In the genomic region with DNA sequence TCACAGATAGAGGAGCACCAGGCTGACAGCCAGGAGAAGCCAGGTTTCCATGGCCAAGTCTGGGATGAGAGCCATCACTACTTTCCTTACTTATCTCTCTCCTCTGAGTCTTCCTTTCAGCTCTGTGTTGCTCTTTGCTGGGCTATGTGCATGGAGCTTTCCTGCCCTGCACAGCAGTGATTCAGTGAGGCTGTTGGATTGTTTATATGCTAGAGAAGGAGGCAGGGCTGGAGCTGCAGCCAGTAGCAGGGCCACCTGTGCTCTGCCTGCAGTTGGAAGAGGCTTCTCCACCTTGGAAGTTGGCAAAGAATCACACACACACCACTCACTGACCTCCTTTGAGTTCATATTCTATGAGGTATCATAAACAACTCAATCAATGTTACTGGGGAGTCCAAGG, we compare ENCODE assay signal across 21 cellular contexts. TPM values are rescaled to one million over a fixed set of nuclear protein-coding genes. Genes with fewer than 3 reads are reported as not detected.
"Had no signal": no experiment of that assay in that cellular context is flagged by ENCODE, and none has a peak within 500 bp of the region (broad histone marks: within the 10 kb centered on the region; RNA-seq: fewer than 3 reads in every experiment).

A gene (minus strand): TSS at position 178 of the 400 bp plus-strand sequence. CDS start 103 bp downstream, at position 75.

- H3K9me3 ChIP-seq: esophagus squamous epithelium, thoracic aorta, uterus had no signal

- DNase-seq: activated CD4-positive, alpha-beta T cell treated with anti-CD3 and anti-CD28 coated beads for 1 hour; activated CD8-positive, alpha-beta memory T cell treated with anti-CD3 and anti-CD28 coated beads for 24 hours; activated gamma-delta T cell; effector memory CD4-positive, alpha-beta T cell; esophagus squamous epithelium; hippocampal formation; left ventricle myocardium superior; naive thymus-derived CD4-positive, alpha-beta T cell; stimulated activated CD4-positive, alpha-beta T cell treated with anti-CD3 and anti-CD28 coated beads, Interleukin-4, amount 100 ng/mL, for 24 hours; T-helper 2 cell; uterus; WERI-Rb-1 had no signal

- H3K4me1 ChIP-seq: neural progenitor cell, uterus had no signal

- H3K27ac ChIP-seq: neural progenitor cell, thoracic aorta, uterus, WERI-Rb-1 had no signal

- H3K27me3 ChIP-seq: esophagus squamous epithelium, neural progenitor cell, uterus had no signal

- H3K4me3 ChIP-seq: esophagus squamous epithelium, neural progenitor cell, thoracic aorta, uterus had no signal

- ATAC-seq: left ventricle myocardium superior; naive thymus-derived CD4-positive, alpha-beta T cell; sciatic nerve; stimulated activated effector memory CD8-positive, alpha-beta T cell treated with anti-CD3 and anti-CD28 coated beads, Interleukin-12 subunit alpha, Interleukin-12 subunit beta, amount 100 ng/mL, for 72 hours had no signal

- H3K36me3 ChIP-seq: esophagus squamous epithelium, neural progenitor cell, thoracic aorta, uterus, WERI-Rb-1 had no signal

- FAIRE-seq: astrocyte had no signal

RNA-seq across cellular contexts. Expression of the gene that starts here (rescaled TPM):
- total RNA-seq: astrocyte; cerebellum; esophagus squamous epithelium; kidney epithelial cell; left ventricle myocardium superior; mononuclear cell; naive thymus-derived CD4-positive, alpha-beta T cell; osteocyte; sciatic nerve; thoracic aorta had no signal
- polyA plus RNA-seq: naive thymus-derived CD4-positive, alpha-beta T cell had no signal
